Comparison of ENCODE assay signal across 1 cellular context in genomic region chr7:108592633-108593277, GRCh38.
TF ChIP-seq lines count a peak whose summit lies in the region.

No MANE protein-coding gene starts in this region.

TF ChIP-seq in GM23338, 12 proteins besides CTCF, POLR2A, EP300 and RAD21 (continued from another document):
- TF ChIP-seq STAT1 (IDR thresholded peaks at IDR 0.05; ENCODE audit: unreplicated experiment) (no peak), CREB1 (CRISPR knock-in tag; IDR thresholded peaks at IDR 0.05; ENCODE audit: low read depth) (no peak), ZNF114 (CRISPR knock-in tag; IDR thresholded peaks at IDR 0.05) (no peak), POLR2AphosphoS5 (IDR thresholded peaks at IDR 0.05; ENCODE audit: low read depth) (no peak), EZH2phosphoT487 (IDR thresholded peaks at IDR 0.05; ENCODE audit: unreplicated experiment) (no peak), JUNB (IDR thresholded peaks at IDR 0.05; ENCODE audit: unreplicated experiment) (no peak), REST (IDR thresholded peaks at IDR 0.05; ENCODE audit: unreplicated experiment) (no peak)
